In the genomic region with DNA sequence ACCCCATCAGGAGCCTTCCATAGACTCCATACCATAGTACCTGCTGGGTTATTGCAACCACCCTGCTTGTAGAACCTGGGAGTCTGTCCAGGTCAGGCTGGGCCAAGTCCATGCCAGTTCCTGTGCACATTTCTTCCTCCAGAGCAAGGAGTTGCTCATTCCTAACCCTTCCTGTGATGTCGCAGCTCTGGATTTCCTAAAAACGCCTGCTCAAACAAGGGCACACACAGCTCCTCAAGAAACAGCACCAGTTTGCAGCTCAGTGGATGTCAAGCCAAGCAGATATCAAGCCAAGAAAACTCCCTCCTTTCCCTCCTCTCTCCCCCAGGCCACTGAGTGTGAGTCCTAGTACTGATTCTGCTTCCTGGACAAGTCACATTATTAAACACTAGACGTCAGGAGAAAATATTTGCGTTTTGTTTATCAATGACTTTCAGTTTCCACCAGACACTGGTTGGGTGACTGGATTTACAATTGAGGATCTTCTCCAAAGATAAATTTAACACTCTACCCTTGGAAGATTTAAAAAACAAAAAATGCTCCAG, we compare ENCODE assay signal across 17 cellular contexts. TPM values are rescaled to one million over a fixed set of nuclear protein-coding genes. Genes with fewer than 3 reads are reported as not detected.
DNase-seq lines count a peak whose midpoint lies in the region; ATAC-seq, FAIRE-seq and TF ChIP-seq lines count a peak whose summit lies in the region.
"Had no signal": no experiment of that assay in that cellular context is flagged by ENCODE, and none has a peak within 500 bp of the region (broad histone marks: within the 10 kb centered on the region; RNA-seq: fewer than 3 reads in every experiment).

No MANE protein-coding gene starts in this region.

- BruUV-seq in MCF 10A (replicated peaks; lab: Mats Ljungman, UMichigan): no TSS peak

- TF ChIP-seq CTCF in fibroblast of pulmonary artery (IDR thresholded peaks at IDR 0.05; ENCODE audit: low read length, missing control alignments): no peak
- no peak for TF ChIP-seq CTCF in nephron (IDR thresholded peaks at IDR 0.05; ENCODE audit: unreplicated experiment in 3 of 3)
- no peak for TF ChIP-seq CTCF in MCF 10A (IDR thresholded peaks at IDR 0.05; ENCODE audit: unreplicated experiment)

- H3K9me3 Mint-ChIP-seq in nephron: no peaks in the 10 kb centered on the region
- no peaks in the 10 kb centered on the region for H3K9me3 Mint-ChIP-seq in MCF 10A (ENCODE audit: unreplicated experiment)
- H3K9me3 Mint-ChIP-seq: activated CD4-positive, alpha-beta T cell treated with anti-CD3 and anti-CD28 coated beads, Interleukin-2, amount 10 ng/mL, durations not matched to agents 24 days and 14 days; HFFc6; IgD-negative memory B cell had no signal

- FAIRE-seq in GM19239 (lab: Jason Lieb, UNC): peak; percentile 21
- FAIRE-seq: G401.6 had no signal

- H3K36me3 Mint-ChIP-seq in nephron (ENCODE audit: low read depth) (no peaks in the 10 kb centered on the region), MCF 10A (ENCODE audit: insufficient read depth, unreplicated experiment) (no peaks in the 10 kb centered on the region)
- H3K36me3 Mint-ChIP-seq: IgD-negative memory B cell had no signal

- peak; percentile 12 for DNase-seq in AG08396 (ENCODE audit: low spot score)
- no peak for DNase-seq in GM19239 (ENCODE audit: insufficient read length, low spot score)
- DNase-seq in fibroblast of pulmonary artery (ENCODE audit: low read depth): peak; percentile 90
- no peak for DNase-seq in NCI-H510A treated with DMSO at 0.1 percent for 48 hours (lab: John Stamatoyannopoulos, UW)
- DNase-seq in MCF 10A (ENCODE audit: unreplicated experiment): no peak
- no peak for DNase-seq in NCI-H446 (lab: John Stamatoyannopoulos, UW)
- DNase-seq: activated CD4-positive, alpha-beta T cell treated with anti-CD3 and anti-CD28 coated beads, Interleukin-2, amount 10 ng/mL, durations not matched to agents 24 days and 14 days; MM.1S; stimulated activated CD4-positive, alpha-beta T cell treated with anti-CD3 and anti-CD28 coated beads, Interleukin-4, amount 100 ng/mL, for 24 hours had no signal

- POLR2A ChIA-PET in MCF 10A (lab: Yijun Ruan, JAX): no interaction called here

- H3K27ac Mint-ChIP-seq in nephron: peak overlapping the region; percentile 55 to 75 (median 67)
- no peak overlapping the region for H3K27ac Mint-ChIP-seq in MCF 10A (ENCODE audit: low read depth, unreplicated experiment)
- H3K27ac Mint-ChIP-seq: activated CD4-positive, alpha-beta T cell treated with anti-CD3 and anti-CD28 coated beads, Interleukin-2, amount 10 ng/mL, durations not matched to agents 24 days and 14 days; HFFc6; IgD-negative memory B cell had no signal

- H3K4me3 ChIP-seq in fibroblast of pulmonary artery (replicated peaks; ENCODE audit: low read depth, low read length): no peak overlapping the region
- H3K4me3 ChIP-seq: breast epithelium, mucosa of descending colon, psoas muscle had no signal

- no peak for ATAC-seq in GM21737 (IDR thresholded peaks at IDR 0.05; ENCODE audit: unreplicated experiment)
- ATAC-seq: psoas muscle had no signal

- H3K4me3 Mint-ChIP-seq in nephron: no peak overlapping the region
- H3K4me3 Mint-ChIP-seq in MCF 10A (ENCODE audit: unreplicated experiment): no peak overlapping the region
- H3K4me3 Mint-ChIP-seq: activated CD4-positive, alpha-beta T cell treated with anti-CD3 and anti-CD28 coated beads, Interleukin-2, amount 10 ng/mL, durations not matched to agents 24 days and 14 days; HFFc6; IgD-negative memory B cell had no signal

- intact Hi-C loops in MCF 10A (cut with micrococcal nuclease): loop anchor here (2.0 kb wide), 1 partner anchor 167 kb away; no protein-coding TSS in a partner anchor

- peaks cover 28% of the 10 kb centered on the region for H3K4me1 Mint-ChIP-seq in nephron
- H3K4me1 Mint-ChIP-seq in MCF 10A (ENCODE audit: insufficient read depth, unreplicated experiment): no peaks in the 10 kb centered on the region
- H3K4me1 Mint-ChIP-seq: IgD-negative memory B cell had no signal

- CTCF ChIA-PET in MCF 10A (lab: Yijun Ruan, JAX): interaction anchor here (0.8 to 1.5 kb wide), 2 partner anchors 802 to 1693 kb away, joined by 3 to 4 read pairs; no protein-coding TSS in a partner anchor

- H3K27me3 Mint-ChIP-seq in nephron (ENCODE audit: low read depth): no peaks in the 10 kb centered on the region
- peaks cover 11% of the 10 kb centered on the region for H3K27me3 Mint-ChIP-seq in MCF 10A (ENCODE audit: insufficient read depth, unreplicated experiment)

RNA-seq across cellular contexts. Expression of gene SLC1A1, which starts 59.6 kb away (rescaled TPM):
- total RNA-seq in MCF 10A (2022): 0.16 TPM in 1 of 2 replicates, not detected in the other
- total RNA-seq: activated CD4-positive, alpha-beta T cell treated with anti-CD3 and anti-CD28 coated beads, Interleukin-2, amount 10 ng/mL, durations not matched to agents 24 days and 14 days had no signal

Comparison
In these comparisons a context has a peak if more than half of its experiments do, and no peak if none do; other contexts are left out.
1. DNase-seq: peak in AG08396 (single experiment) and fibroblast of pulmonary artery (single experiment); none in GM19239 (single experiment), NCI-H510A treated with DMSO at 0.1 percent for 48 hours (single experiment), MCF 10A (single experiment) and NCI-H446 (0 of 2).